Comparison of ENCODE assay signal across 8 cellular contexts in the genomic region with DNA sequence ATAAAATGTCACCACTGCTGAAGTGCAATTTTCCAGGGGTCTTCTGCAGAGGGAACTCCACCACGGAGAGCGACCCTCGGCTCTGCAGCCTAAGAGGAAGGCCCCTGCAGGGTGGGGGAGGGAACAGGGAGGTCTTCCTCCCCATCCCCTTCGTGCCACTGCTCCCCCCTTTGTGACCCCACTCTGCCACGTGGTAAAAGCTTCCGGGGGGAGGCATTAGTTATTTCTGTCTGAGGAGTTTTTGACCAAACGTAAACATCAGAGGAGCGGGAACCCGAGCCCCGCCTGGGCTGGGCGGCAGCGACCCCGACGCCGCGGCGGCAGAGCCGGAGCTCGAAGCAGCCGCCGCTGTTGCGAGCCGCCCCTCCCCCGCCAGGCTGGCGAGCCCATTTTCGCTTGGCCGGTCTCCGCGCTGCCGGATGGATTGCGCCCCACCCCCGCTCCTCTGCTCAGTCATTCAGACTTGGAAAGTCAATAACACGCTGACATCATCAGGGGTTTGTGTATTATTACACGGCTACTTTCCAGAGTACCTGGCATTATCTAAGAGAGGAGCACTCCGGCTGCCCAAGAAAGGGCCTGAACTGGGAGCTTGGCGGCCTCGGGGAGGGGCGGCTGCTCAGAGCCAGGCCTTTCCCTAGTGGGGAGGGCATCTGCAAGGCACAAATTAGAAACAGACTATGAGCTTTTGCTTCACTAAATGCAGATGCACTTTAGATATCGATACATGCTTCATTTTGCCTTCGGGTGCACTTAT.
DNase-seq lines count a peak whose midpoint lies in the region; ATAC-seq and TF ChIP-seq lines count a peak whose summit lies in the region.

No MANE protein-coding gene starts in this region.

- H2BK5ac ChIP-seq in trophoblast cell (ENCODE audit: low read depth, low read length, poor library complexity), result peak overlapping the region; percentile 96

- no peaks in the 10 kb centered on the region for H4K20me1 ChIP-seq in SU-DHL-6 (ENCODE audit: low read depth, low read length)

- H3K4ac ChIP-seq in trophoblast cell (ENCODE audit: low read depth, low read length), result no peak overlapping the region

- H3K9me2 ChIP-seq in SU-DHL-6 (replicated peaks; ENCODE audit: insufficient read depth, low read length), result no peaks in the 10 kb centered on the region

- peak; percentile 71 for ATAC-seq in HG02763 (IDR thresholded peaks at IDR 0.05; ENCODE audit: unreplicated experiment)

- H2BK12ac ChIP-seq in trophoblast cell (ENCODE audit: low read length), result peak overlapping the region; percentile 68

- H2AFZ ChIP-seq in SU-DHL-6 (ENCODE audit: low read depth, low read length, severe bottlenecking) (no peak overlapping the region), trophoblast cell (ENCODE audit: insufficient read depth, low read length, poor library complexity) (peak overlapping the region; percentile 54)

- intact Hi-C loops in transverse colon (cut with DNase I; ENCODE audit: low total_unique reads), result loop anchor here (1.0 to 5.0 kb wide), 3 partner anchors 162 to 327 kb away; a partner anchor contains a TSS

- peak overlapping the region; percentile 97 for H3K27ac ChIP-seq in SU-DHL-6 (ENCODE audit: low read depth, low read length)
- peak overlapping the region; percentile 89 for H3K27ac ChIP-seq in cardiac muscle cell
- H3K27ac ChIP-seq in trophoblast cell (ENCODE audit: low read depth, low read length), result peak overlapping the region; percentile 95
- peak overlapping the region; percentile 91 to 97 (median 94) for H3K27ac ChIP-seq in transverse colon

- H3K4me3 ChIP-seq in SU-DHL-6 (ENCODE audit: insufficient read depth, low read length, poor library complexity, severe bottlenecking), result peak overlapping the region; percentile 24
- peak overlapping the region; percentile 71 for H3K4me3 ChIP-seq in adipocyte (ENCODE audit: low read length)
- peak overlapping the region; percentile 14 for H3K4me3 ChIP-seq in cardiac muscle cell
- H3K4me3 ChIP-seq in trophoblast cell (ENCODE audit: low read depth, low read length), result no peak overlapping the region
- H3K4me3 ChIP-seq in transverse colon, result peak overlapping the region; percentile 11 to 47 (median 30)

- peak overlapping the region; percentile 73 for H4K8ac ChIP-seq in trophoblast cell (ENCODE audit: low read depth, low read length)

- H3K4me1 ChIP-seq in adipocyte (ENCODE audit: control insufficient read depth, insufficient read depth, low read length), result peaks cover 44% of the 10 kb centered on the region
- H3K4me1 ChIP-seq in cardiac muscle cell (ENCODE audit: low read depth), result peaks cover 26% of the 10 kb centered on the region
- peaks cover 27 to 32% of the 10 kb centered on the region in 2 experiments for H3K4me1 ChIP-seq in trophoblast cell (ENCODE audit: control insufficient read depth in 1 of 2, insufficient read depth in 2 of 2, low read length in 2 of 2)
- peaks cover 38 to 68% (median 62%) of the 10 kb centered on the region in 4 donors for H3K4me1 ChIP-seq in transverse colon

- in situ Hi-C loops in transverse colon (cut with MboI; ENCODE audit: low pct_ligation_motif_present in 1 of 4, low pct_unique_long_range_greater_than_20kb in 1 of 4, low sequenced_read_pairs in 3 of 4), result loop anchor here (5.0 to 25.0 kb wide), 7 partner anchors 162 to 305 kb away; a partner anchor contains a TSS

- peak overlapping the region; percentile 92 for H4K91ac ChIP-seq in trophoblast cell (ENCODE audit: low read depth, low read length)

- H3F3A ChIP-seq in SU-DHL-6 (ENCODE audit: insufficient read depth), result peaks cover 65% of the 10 kb centered on the region

- TF ChIP-seq EP300 in transverse colon (IDR thresholded peaks at IDR 0.05; ENCODE audit: low read depth), result peak; percentile 98

- H3K23ac ChIP-seq in trophoblast cell (ENCODE audit: low read length), result no peak overlapping the region

- H3K4me2 ChIP-seq in SU-DHL-6 (ENCODE audit: low read depth, low read length, poor library complexity, severe bottlenecking), result peak overlapping the region; percentile 93
- peak overlapping the region; percentile 68 for H3K4me2 ChIP-seq in trophoblast cell (ENCODE audit: low read length)

- H3K9ac ChIP-seq in SU-DHL-6 (ENCODE audit: low read length), result peak overlapping the region; percentile 78
- H3K9ac ChIP-seq in adipocyte (ENCODE audit: low read length), result peak overlapping the region; percentile 79
- H3K9ac ChIP-seq in trophoblast cell (ENCODE audit: low read length), result no peak overlapping the region

- H3K27me3 ChIP-seq in SU-DHL-6 (ENCODE audit: low read length) (no peaks in the 10 kb centered on the region), adipocyte (replicated peaks; ENCODE audit: control insufficient read depth, insufficient read depth, low read length) (no peaks in the 10 kb centered on the region), cardiac muscle cell (no peaks in the 10 kb centered on the region), trophoblast cell (ENCODE audit: insufficient read depth, low read length) (no peaks in the 10 kb centered on the region), transverse colon (no peaks in the 10 kb centered on the region)

- no peak overlapping the region for H2AK5ac ChIP-seq in trophoblast cell (ENCODE audit: low read length)

- WGBS in trophoblast cell (ENCODE audit: extremely low coverage, insufficient coverage, insufficient read length), result no CpG with 5 or more reads among the region's 40 CpGs
- WGBS in transverse colon (ENCODE audit: low coverage in 1 of 2), 2 donors, result 0 to 1% methylated on average over 2 to 40 of the region's 40 CpGs

- H3K9me3 ChIP-seq in SU-DHL-6 (ENCODE audit: insufficient read depth, low read length), result no peaks in the 10 kb centered on the region
- H3K9me3 ChIP-seq in adipocyte (ENCODE audit: control insufficient read depth, low read length), result no peaks in the 10 kb centered on the region
- H3K9me3 ChIP-seq in cardiac muscle cell (ENCODE audit: low read depth), result no peaks in the 10 kb centered on the region
- peaks cover 2% of the 10 kb centered on the region for H3K9me3 ChIP-seq in trophoblast cell (ENCODE audit: insufficient read depth, low read depth, low read length)
- H3K9me3 ChIP-seq in transverse colon, result no peaks in the 10 kb centered on the region

- peak overlapping the region; percentile 79 for H3K18ac ChIP-seq in trophoblast cell (ENCODE audit: low read length)

- H3K14ac ChIP-seq in trophoblast cell (ENCODE audit: low read length), result peak overlapping the region; percentile 25

- peaks cover 30% of the 10 kb centered on the region for H3K79me1 ChIP-seq in trophoblast cell (ENCODE audit: low read length)

- peak overlapping the region; percentile 93 for H2BK120ac ChIP-seq in trophoblast cell (ENCODE audit: insufficient read depth, low read length, poor library complexity)

- TF ChIP-seq POLR2A in transverse colon (IDR thresholded peaks at IDR 0.05), result peak; percentile 76

- H3K79me2 ChIP-seq in SU-DHL-6 (ENCODE audit: insufficient read depth, low read length) (no peaks in the 10 kb centered on the region; the same call in 1 of the 2 replicates), trophoblast cell (ENCODE audit: control insufficient read depth, insufficient read depth, low read length, poor library complexity) (peaks cover 2% of the 10 kb centered on the region)

- peak; percentile 97 to 100 (median 98) for DNase-seq in NCI-H1417 (lab: John Stamatoyannopoulos, UW)
- DNase-seq in adipocyte (ENCODE audit: low read depth), result peak; percentile 98
- DNase-seq in cardiac muscle cell (ENCODE audit: low read depth in 1 of 2, low spot score in 1 of 2), result peak; percentile 99
- peak; percentile 93 to 98 for DNase-seq in trophoblast cell
- peak; percentile 97 for DNase-seq in transverse colon

- H3K36me3 ChIP-seq in SU-DHL-6 (ENCODE audit: low read length) (no peaks in the 10 kb centered on the region), adipocyte (ENCODE audit: control insufficient read depth, insufficient read depth, low read length, severe bottlenecking) (no peaks in the 10 kb centered on the region), cardiac muscle cell (no peaks in the 10 kb centered on the region), trophoblast cell (ENCODE audit: control insufficient read depth in 1 of 2, insufficient read depth in 2 of 2, low read length in 2 of 2) (no peaks in the 10 kb centered on the region), transverse colon (no peaks in the 10 kb centered on the region)

- no peak overlapping the region for H4K12ac ChIP-seq in trophoblast cell (ENCODE audit: low read depth, low read length)

- TF ChIP-seq CTCF in GM12872 (IDR thresholded peaks at IDR 0.05; ENCODE audit: insufficient read depth, low read depth, low read length), result 0 out of 3 replicates have a peak, but pooled peaks have one; percentile 8
- no peak for TF ChIP-seq CTCF in SU-DHL-6 (IDR thresholded peaks at IDR 0.05; ENCODE audit: insufficient read depth, low read length, poor library complexity, severe bottlenecking)
- no peak for TF ChIP-seq CTCF in cardiac muscle cell (IDR thresholded peaks at IDR 0.05; ENCODE audit: low read depth, low read length)
- TF ChIP-seq CTCF in transverse colon (IDR thresholded peaks at IDR 0.05), result no peak
